10 cellular contexts compared by ENCODE assay signal in the genomic region with DNA sequence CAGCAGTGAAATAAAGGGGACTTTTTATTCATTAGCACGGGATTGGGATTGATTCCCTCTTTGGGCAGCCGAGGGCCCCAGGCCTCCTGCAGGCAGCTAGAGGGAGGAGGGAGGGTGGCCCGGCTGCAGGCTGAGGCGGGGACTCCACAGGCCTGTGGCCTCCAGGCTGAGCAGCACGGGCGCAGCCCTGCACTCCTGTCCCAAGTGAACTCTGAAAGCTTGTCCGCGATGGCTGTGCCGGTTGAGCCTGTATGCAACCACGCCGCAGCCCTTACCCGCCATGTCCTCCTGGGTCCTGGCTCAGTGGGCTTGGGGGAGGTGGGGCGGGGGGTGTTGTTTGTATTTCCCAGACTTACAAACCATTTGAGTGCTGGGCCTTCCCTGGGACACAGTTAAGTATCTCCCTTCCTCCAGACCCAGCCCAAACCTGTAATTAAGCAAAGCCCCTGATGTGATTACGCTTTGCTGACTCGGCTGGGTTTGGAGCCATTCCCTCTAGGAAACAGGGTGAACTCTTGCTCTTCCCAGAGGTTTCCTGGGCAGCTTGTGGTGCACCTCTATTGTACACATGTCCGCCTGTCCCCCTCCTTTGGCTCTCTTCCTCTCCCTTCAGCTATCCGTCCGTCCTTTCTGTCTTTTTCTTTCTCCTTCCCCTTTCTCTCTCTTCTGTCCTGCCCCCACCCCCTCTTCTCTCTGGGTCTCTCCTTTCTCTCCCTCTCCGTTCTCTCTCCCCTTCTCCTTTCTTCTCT. TPM values are rescaled to one million over a fixed set of nuclear protein-coding genes. Genes with fewer than 3 reads are reported as not detected.
DNase-seq lines count a peak whose midpoint lies in the region; ATAC-seq and TF ChIP-seq lines count a peak whose summit lies in the region.
"Had no signal": no experiment of that assay in that cellular context is flagged by ENCODE, and none has a peak within 500 bp of the region (broad histone marks: within the 10 kb centered on the region; RNA-seq: fewer than 3 reads in every experiment).

No MANE protein-coding gene starts in this region.

- TF ChIP-seq CTCF in GM23338 (conservative IDR thresholded peaks at IDR 0.05; ENCODE audit: low read depth in 2 of 2), result 0 out of 4 replicates have a peak, but pooled peaks of 1 of the 2 experiments have one; percentile 1
- TF ChIP-seq CTCF in VCaP (conservative IDR thresholded peaks at IDR 0.05), result no peak
- TF ChIP-seq CTCF in right atrium auricular region (IDR thresholded peaks at IDR 0.05), result no peak

- peak; percentile 46 for ATAC-seq in GM23338
- ATAC-seq in sciatic nerve, result peak; percentile 38

- DNase-seq in GM23338 (ENCODE audit: low spot score), result peak; percentile 84
- DNase-seq in right atrium auricular region (ENCODE audit: low spot score), result peak; percentile 59
- no peak for DNase-seq in sciatic nerve (ENCODE audit: low spot score)
- no peak for DNase-seq in NCI-H345 treated with DMSO at 0.1 percent for 48 hours (lab: John Stamatoyannopoulos, UW; ENCODE audit: unreplicated experiment)
- no peak for DNase-seq in MV-4-11 (lab: John Stamatoyannopoulos, UW)
- no peak for DNase-seq in activated effector memory CD4-positive, alpha-beta T cell treated with anti-CD3 and anti-CD28 coated beads, Interleukin-2, amount 50 U/mL, for 16 hours
- DNase-seq in stimulated activated CD4-positive, alpha-beta T cell treated with anti-CD3 and anti-CD28 coated beads, Interleukin-12 subunit alpha, Interleukin-12 subunit beta, amount 100 ng/mL, for 4 hours, result no peak
- DNase-seq: activated naive CD8-positive, alpha-beta T cell treated with anti-CD3 and anti-CD28 coated beads, Interleukin-2, amount 10 ng/mL, durations not matched to agents 7 days and 5 days; hippocampal formation had no signal

- H3F3A ChIP-seq in GM23338 (replicated peaks; ENCODE audit: low read depth), result peaks cover 19% of the 10 kb centered on the region

- H2AFZ ChIP-seq in GM23338, result no peak overlapping the region

- H4K20me1 ChIP-seq in GM23338 (replicated peaks; ENCODE audit: insufficient read depth), result peaks cover 26% of the 10 kb centered on the region

- H3K4me2 ChIP-seq in GM23338, result peak overlapping the region; percentile 96

- H3K4me3 Mint-ChIP-seq in GM23338, result peak overlapping the region; percentile 70
- H3K4me3 Mint-ChIP-seq: activated naive CD8-positive, alpha-beta T cell treated with anti-CD3 and anti-CD28 coated beads, Interleukin-2, amount 10 ng/mL, durations not matched to agents 7 days and 5 days had no signal

- peak overlapping the region; percentile 91 for H3K4me3 ChIP-seq in GM23338
- H3K4me3 ChIP-seq in right atrium auricular region, result peak overlapping the region; percentile 33 to 48

- peaks cover 67% of the 10 kb centered on the region for H3K4me1 Mint-ChIP-seq in GM23338

- H3K9me3 Mint-ChIP-seq in GM23338, result no peaks in the 10 kb centered on the region
- H3K9me3 Mint-ChIP-seq: activated naive CD8-positive, alpha-beta T cell treated with anti-CD3 and anti-CD28 coated beads, Interleukin-2, amount 10 ng/mL, durations not matched to agents 7 days and 5 days had no signal

- H3K9me3 ChIP-seq in right atrium auricular region, result no peaks in the 10 kb centered on the region

- H3K79me2 ChIP-seq in GM23338 (replicated peaks; ENCODE audit: insufficient read depth), result peaks cover 91% of the 10 kb centered on the region

- H3K36me3 Mint-ChIP-seq in GM23338 (ENCODE audit: low read depth), result no peaks in the 10 kb centered on the region; the same call in 2 of the 3 replicates
- H3K36me3 Mint-ChIP-seq: activated naive CD8-positive, alpha-beta T cell treated with anti-CD3 and anti-CD28 coated beads, Interleukin-2, amount 10 ng/mL, durations not matched to agents 7 days and 5 days had no signal

- peaks cover 63% of the 10 kb centered on the region for H3K4me1 ChIP-seq in GM23338 (ENCODE audit: insufficient read depth)
- peaks cover 0 to 37% of the 10 kb centered on the region in 2 donors for H3K4me1 ChIP-seq in right atrium auricular region

- no peaks in the 10 kb centered on the region for H3K9me2 ChIP-seq in GM23338 (ENCODE audit: insufficient read depth)

- intact Hi-C loops in sciatic nerve (cut with DNase I), result no loop called here

- H3K27me3 ChIP-seq in GM23338 (ENCODE audit: insufficient read depth) (no peaks in the 10 kb centered on the region), right atrium auricular region (peaks cover 0 to 2% of the 10 kb centered on the region in 2 donors)

- H3K36me3 ChIP-seq in GM23338 (ENCODE audit: insufficient read depth), result no peaks in the 10 kb centered on the region
- no peaks in the 10 kb centered on the region for H3K36me3 ChIP-seq in right atrium auricular region

- peak overlapping the region; percentile 97 for H3K27ac Mint-ChIP-seq in GM23338
- H3K27ac Mint-ChIP-seq: activated naive CD8-positive, alpha-beta T cell treated with anti-CD3 and anti-CD28 coated beads, Interleukin-2, amount 10 ng/mL, durations not matched to agents 7 days and 5 days had no signal

- peaks cover 16% of the 10 kb centered on the region for H3K27me3 Mint-ChIP-seq in GM23338 (ENCODE audit: insufficient read depth, low read depth, poor library complexity)

- H3K27ac ChIP-seq in GM23338 (ENCODE audit: low read depth), result peak overlapping the region; percentile 90
- peak overlapping the region; percentile 48; the same call in 1 of the 2 replicates for H3K27ac ChIP-seq in VCaP
- peak overlapping the region; percentile 14 to 41 for H3K27ac ChIP-seq in right atrium auricular region

TF ChIP-seq in GM23338, 12 proteins besides CTCF, POLR2A, EP300 and RAD21 (continues in another document):
- TF ChIP-seq, protein P1, sequence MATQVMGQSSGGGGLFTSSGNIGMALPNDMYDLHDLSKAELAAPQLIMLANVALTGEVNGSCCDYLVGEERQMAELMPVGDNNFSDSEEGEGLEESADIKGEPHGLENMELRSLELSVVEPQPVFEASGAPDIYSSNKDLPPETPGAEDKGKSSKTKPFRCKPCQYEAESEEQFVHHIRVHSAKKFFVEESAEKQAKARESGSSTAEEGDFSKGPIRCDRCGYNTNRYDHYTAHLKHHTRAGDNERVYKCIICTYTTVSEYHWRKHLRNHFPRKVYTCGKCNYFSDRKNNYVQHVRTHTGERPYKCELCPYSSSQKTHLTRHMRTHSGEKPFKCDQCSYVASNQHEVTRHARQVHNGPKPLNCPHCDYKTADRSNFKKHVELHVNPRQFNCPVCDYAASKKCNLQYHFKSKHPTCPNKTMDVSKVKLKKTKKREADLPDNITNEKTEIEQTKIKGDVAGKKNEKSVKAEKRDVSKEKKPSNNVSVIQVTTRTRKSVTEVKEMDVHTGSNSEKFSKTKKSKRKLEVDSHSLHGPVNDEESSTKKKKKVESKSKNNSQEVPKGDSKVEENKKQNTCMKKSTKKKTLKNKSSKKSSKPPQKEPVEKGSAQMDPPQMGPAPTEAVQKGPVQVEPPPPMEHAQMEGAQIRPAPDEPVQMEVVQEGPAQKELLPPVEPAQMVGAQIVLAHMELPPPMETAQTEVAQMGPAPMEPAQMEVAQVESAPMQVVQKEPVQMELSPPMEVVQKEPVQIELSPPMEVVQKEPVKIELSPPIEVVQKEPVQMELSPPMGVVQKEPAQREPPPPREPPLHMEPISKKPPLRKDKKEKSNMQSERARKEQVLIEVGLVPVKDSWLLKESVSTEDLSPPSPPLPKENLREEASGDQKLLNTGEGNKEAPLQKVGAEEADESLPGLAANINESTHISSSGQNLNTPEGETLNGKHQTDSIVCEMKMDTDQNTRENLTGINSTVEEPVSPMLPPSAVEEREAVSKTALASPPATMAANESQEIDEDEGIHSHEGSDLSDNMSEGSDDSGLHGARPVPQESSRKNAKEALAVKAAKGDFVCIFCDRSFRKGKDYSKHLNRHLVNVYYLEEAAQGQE (IDR thresholded peaks at IDR 0.05; ENCODE audit: unreplicated experiment), result no peak

RNA-seq across cellular contexts. Expression of gene GLI2, which starts 5.3 kb away (rescaled TPM):
- total RNA-seq in GM23338 (2014; rRNA removed; shearing (Covaris generic)), result 41.7 and 53.6 TPM in 2 replicates
- 57.0 and 67.1 TPM in 2 replicates for polyA plus RNA-seq in GM23338 (2016; fragmentation: Nextera tagmentation; extraction: Ambion mirVana)
- total RNA-seq in right atrium auricular region, result 1 to 10 TPM; 1.5 to 3.5 TPM
- total RNA-seq in sciatic nerve, result 14.4 TPM

Comparison
In these comparisons a context has a peak if more than half of its experiments do, and no peak if none do; other contexts are left out.
1. DNase-seq: peak in GM23338 (single experiment) and right atrium auricular region (single experiment); none in sciatic nerve (single experiment), NCI-H345 treated with DMSO at 0.1 percent for 48 hours (single experiment), MV-4-11 (single experiment), activated effector memory CD4-positive, alpha-beta T cell treated with anti-CD3 and anti-CD28 coated beads, Interleukin-2, amount 50 U/mL, for 16 hours (single experiment) and stimulated activated CD4-positive, alpha-beta T cell treated with anti-CD3 and anti-CD28 coated beads, Interleukin-12 subunit alpha, Interleukin-12 subunit beta, amount 100 ng/mL, for 4 hours (single experiment).
2. H3K27ac ChIP-seq: peak in every context shown above with its lines; median percentile 90 in GM23338; 48 in VCaP; 28 in right atrium auricular region.